In the genomic region with DNA sequence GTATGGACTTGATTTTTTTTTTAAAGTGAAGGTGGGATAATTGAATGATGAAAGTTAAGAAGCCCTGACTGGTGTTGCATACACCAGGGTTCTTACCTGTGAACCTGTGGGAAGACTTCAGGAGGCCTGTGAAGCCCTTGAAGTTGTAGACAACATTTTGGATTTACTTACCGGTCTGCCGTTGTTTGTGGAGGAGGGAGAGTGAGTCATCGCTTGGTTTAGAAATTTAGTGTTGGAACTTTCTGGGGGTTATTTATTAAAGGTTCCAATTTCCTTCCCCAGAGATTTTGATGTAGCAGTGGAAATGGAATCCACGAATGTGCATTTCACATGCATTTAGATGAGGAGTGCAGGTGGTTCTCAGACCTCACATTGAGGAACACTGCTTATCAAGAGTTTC, we compare ENCODE assay signal across 2 cellular contexts.
TF ChIP-seq lines count a peak whose summit lies in the region.

No MANE protein-coding gene starts in this region.

TF ChIP-seq in HepG2, 621 proteins besides CTCF, POLR2A, EP300 and RAD21 (continues in another document):
- TF ChIP-seq ZNF263 (CRISPR knock-in tag; IDR thresholded peaks at IDR 0.05), result peak; percentile 36; the same call in 1 of the 2 replicates
- TF ChIP-seq BCL6 (CRISPR knock-in tag; IDR thresholded peaks at IDR 0.05), result peak; percentile 2; the same call in 1 of the 2 replicates
- TF ChIP-seq ZNF713 (CRISPR knock-in tag; IDR thresholded peaks at IDR 0.05), result no peak
- peak; percentile 61; the same call in 1 of the 2 replicates for TF ChIP-seq FOSL1 (CRISPR knock-in tag; IDR thresholded peaks at IDR 0.05; ENCODE audit: borderline replicate concordance)
- no peak for TF ChIP-seq KDM5B (CRISPR knock-in tag; IDR thresholded peaks at IDR 0.05; ENCODE audit: borderline replicate concordance)
- peak; percentile 20; the same call in 1 of the 2 replicates for TF ChIP-seq CREM (IDR thresholded peaks at IDR 0.05)
- TF ChIP-seq CREM (CRISPR knock-in tag; IDR thresholded peaks at IDR 0.05), result no peak
- TF ChIP-seq, protein P1, sequence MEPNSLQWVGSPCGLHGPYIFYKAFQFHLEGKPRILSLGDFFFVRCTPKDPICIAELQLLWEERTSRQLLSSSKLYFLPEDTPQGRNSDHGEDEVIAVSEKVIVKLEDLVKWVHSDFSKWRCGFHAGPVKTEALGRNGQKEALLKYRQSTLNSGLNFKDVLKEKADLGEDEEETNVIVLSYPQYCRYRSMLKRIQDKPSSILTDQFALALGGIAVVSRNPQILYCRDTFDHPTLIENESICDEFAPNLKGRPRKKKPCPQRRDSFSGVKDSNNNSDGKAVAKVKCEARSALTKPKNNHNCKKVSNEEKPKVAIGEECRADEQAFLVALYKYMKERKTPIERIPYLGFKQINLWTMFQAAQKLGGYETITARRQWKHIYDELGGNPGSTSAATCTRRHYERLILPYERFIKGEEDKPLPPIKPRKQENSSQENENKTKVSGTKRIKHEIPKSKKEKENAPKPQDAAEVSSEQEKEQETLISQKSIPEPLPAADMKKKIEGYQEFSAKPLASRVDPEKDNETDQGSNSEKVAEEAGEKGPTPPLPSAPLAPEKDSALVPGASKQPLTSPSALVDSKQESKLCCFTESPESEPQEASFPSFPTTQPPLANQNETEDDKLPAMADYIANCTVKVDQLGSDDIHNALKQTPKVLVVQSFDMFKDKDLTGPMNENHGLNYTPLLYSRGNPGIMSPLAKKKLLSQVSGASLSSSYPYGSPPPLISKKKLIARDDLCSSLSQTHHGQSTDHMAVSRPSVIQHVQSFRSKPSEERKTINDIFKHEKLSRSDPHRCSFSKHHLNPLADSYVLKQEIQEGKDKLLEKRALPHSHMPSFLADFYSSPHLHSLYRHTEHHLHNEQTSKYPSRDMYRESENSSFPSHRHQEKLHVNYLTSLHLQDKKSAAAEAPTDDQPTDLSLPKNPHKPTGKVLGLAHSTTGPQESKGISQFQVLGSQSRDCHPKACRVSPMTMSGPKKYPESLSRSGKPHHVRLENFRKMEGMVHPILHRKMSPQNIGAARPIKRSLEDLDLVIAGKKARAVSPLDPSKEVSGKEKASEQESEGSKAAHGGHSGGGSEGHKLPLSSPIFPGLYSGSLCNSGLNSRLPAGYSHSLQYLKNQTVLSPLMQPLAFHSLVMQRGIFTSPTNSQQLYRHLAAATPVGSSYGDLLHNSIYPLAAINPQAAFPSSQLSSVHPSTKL (CRISPR knock-in tag; IDR thresholded peaks at IDR 0.05), result peak; percentile 27; the same call in 1 of the 2 replicates
- 0 out of 2 replicates have a peak, but pooled peaks have one; percentile 19 for TF ChIP-seq SAP130 (CRISPR knock-in tag; IDR thresholded peaks at IDR 0.05; ENCODE audit: low read depth)
- no peak for TF ChIP-seq TBX2 (CRISPR knock-in tag; IDR thresholded peaks at IDR 0.05; ENCODE audit: borderline replicate concordance)
- TF ChIP-seq, protein P2, sequence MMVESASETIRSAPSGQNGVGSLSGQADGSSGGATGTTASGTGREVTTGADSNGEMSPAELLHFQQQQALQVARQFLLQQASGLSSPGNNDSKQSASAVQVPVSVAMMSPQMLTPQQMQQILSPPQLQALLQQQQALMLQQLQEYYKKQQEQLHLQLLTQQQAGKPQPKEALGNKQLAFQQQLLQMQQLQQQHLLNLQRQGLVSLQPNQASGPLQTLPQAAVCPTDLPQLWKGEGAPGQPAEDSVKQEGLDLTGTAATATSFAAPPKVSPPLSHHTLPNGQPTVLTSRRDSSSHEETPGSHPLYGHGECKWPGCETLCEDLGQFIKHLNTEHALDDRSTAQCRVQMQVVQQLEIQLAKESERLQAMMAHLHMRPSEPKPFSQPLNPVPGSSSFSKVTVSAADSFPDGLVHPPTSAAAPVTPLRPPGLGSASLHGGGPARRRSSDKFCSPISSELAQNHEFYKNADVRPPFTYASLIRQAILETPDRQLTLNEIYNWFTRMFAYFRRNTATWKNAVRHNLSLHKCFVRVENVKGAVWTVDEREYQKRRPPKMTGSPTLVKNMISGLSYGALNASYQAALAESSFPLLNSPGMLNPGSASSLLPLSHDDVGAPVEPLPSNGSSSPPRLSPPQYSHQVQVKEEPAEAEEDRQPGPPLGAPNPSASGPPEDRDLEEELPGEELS (CRISPR knock-in tag; IDR thresholded peaks at IDR 0.05), result peak; percentile 56
- no peak for TF ChIP-seq REL (CRISPR knock-in tag; conservative IDR thresholded peaks at IDR 0.05)
- no peak for TF ChIP-seq RXRA (CRISPR knock-in tag; IDR thresholded peaks at IDR 0.05)
- TF ChIP-seq ZNF709 (CRISPR knock-in tag; IDR thresholded peaks at IDR 0.05), result no peak
- no peak for TF ChIP-seq PHB2 (IDR thresholded peaks at IDR 0.05; ENCODE audit: partially characterized antibody)
- peak; percentile 86 for TF ChIP-seq FOSL2 (CRISPR knock-in tag; IDR thresholded peaks at IDR 0.05)
- TF ChIP-seq, protein P3, sequence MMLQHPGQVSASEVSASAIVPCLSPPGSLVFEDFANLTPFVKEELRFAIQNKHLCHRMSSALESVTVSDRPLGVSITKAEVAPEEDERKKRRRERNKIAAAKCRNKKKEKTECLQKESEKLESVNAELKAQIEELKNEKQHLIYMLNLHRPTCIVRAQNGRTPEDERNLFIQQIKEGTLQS (CRISPR knock-in tag; IDR thresholded peaks at IDR 0.05), result peak; percentile 47; the same call in 1 of the 2 replicates
- TF ChIP-seq, protein P4, sequence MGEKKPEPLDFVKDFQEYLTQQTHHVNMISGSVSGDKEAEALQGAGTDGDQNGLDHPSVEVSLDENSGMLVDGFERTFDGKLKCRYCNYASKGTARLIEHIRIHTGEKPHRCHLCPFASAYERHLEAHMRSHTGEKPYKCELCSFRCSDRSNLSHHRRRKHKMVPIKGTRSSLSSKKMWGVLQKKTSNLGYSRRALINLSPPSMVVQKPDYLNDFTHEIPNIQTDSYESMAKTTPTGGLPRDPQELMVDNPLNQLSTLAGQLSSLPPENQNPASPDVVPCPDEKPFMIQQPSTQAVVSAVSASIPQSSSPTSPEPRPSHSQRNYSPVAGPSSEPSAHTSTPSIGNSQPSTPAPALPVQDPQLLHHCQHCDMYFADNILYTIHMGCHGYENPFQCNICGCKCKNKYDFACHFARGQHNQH (CRISPR knock-in tag; IDR thresholded peaks at IDR 0.05), result no peak
- TF ChIP-seq SKI (IDR thresholded peaks at IDR 0.05; ENCODE audit: partially characterized antibody), result no peak
- TF ChIP-seq KLF15 (CRISPR knock-in tag; IDR thresholded peaks at IDR 0.05; ENCODE audit: borderline replicate concordance), result no peak
- no peak for TF ChIP-seq GATAD1 (CRISPR knock-in tag; IDR thresholded peaks at IDR 0.05)
- TF ChIP-seq, protein P5, sequence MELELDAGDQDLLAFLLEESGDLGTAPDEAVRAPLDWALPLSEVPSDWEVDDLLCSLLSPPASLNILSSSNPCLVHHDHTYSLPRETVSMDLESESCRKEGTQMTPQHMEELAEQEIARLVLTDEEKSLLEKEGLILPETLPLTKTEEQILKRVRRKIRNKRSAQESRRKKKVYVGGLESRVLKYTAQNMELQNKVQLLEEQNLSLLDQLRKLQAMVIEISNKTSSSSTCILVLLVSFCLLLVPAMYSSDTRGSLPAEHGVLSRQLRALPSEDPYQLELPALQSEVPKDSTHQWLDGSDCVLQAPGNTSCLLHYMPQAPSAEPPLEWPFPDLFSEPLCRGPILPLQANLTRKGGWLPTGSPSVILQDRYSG (CRISPR knock-in tag; IDR thresholded peaks at IDR 0.05), result no peak

TF ChIP-seq in HEK293T, 16 proteins besides CTCF, POLR2A, EP300 and RAD21:
- no peak for TF ChIP-seq LEF1 (IDR thresholded peaks at IDR 0.05; ENCODE audit: borderline replicate concordance)
- no peak for TF ChIP-seq ELF4 (IDR thresholded peaks at IDR 0.05)
- no peak for TF ChIP-seq HDGF (IDR thresholded peaks at IDR 0.05; ENCODE audit: borderline replicate concordance)
- no peak for TF ChIP-seq SP1 (IDR thresholded peaks at IDR 0.05)
- no peak for TF ChIP-seq FOXA1 (IDR thresholded peaks at IDR 0.05)
- no peak for TF ChIP-seq ZNF384 (IDR thresholded peaks at IDR 0.05)
- no peak for TF ChIP-seq L3MBTL2 (conservative IDR thresholded peaks at IDR 0.05)
- no peak for TF ChIP-seq FOXK2 (IDR thresholded peaks at IDR 0.05)
- TF ChIP-seq BHLHE40 (IDR thresholded peaks at IDR 0.05; ENCODE audit: borderline replicate concordance), result no peak
- TF ChIP-seq CTBP1 (IDR thresholded peaks at IDR 0.05; ENCODE audit: borderline replicate concordance), result no peak
- no peak for TF ChIP-seq ARNT (IDR thresholded peaks at IDR 0.05)
